Comparison of ENCODE assay signal across 12 cellular contexts in the genomic region with DNA sequence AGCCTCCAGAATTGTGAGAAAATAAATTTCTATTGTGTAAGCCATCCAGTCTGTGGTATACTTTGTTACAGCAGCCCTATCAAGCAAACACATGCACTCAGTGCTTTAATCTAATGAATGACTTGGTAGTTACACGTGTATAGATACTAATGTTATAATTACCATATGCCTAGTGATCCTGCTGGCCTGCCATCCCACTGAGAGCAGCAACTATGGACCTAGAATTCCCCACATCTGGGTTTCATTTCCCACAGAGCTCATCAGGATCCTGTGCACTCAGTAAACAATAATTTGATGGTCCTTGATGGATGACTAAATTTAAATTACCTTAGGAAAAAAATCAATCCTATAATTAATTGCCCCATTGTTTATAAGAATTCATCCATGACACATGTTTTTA.
DNase-seq lines count a peak whose midpoint lies in the region; ATAC-seq and TF ChIP-seq lines count a peak whose summit lies in the region.
"Had no signal": no experiment of that assay in that cellular context is flagged by ENCODE, and none has a peak within 500 bp of the region (broad histone marks: within the 10 kb centered on the region; RNA-seq: fewer than 3 reads in every experiment).

No MANE protein-coding gene starts in this region.

- CTCF ChIA-PET in PC-3 (lab: Charles Lee): no interaction called here
- CTCF ChIA-PET in activated naive CD4-positive, alpha-beta T cell treated with anti-CD3 and anti-CD28 coated beads, Interleukin-2, amount 10 ng/mL, durations not matched to agents 7 days and 5 days (lab: Charles Lee): interaction anchor here (1.5 kb wide), 1 partner anchor 8 kb away, joined by 3 read pairs; no protein-coding TSS in a partner anchor

- H2AFZ ChIP-seq in PC-3 (ENCODE audit: low read length): no peak overlapping the region
- H2AFZ ChIP-seq: parathyroid adenoma had no signal

- H3F3A ChIP-seq in PC-3 (ENCODE audit: low read length, unreplicated experiment): no peaks in the 10 kb centered on the region

- H3K9me2 ChIP-seq in PC-3 (replicated peaks; ENCODE audit: low read length): no peaks in the 10 kb centered on the region

- peaks cover 35% of the 10 kb centered on the region for H3K4me1 ChIP-seq in PC-3 (ENCODE audit: insufficient read depth, low read length)
- H3K4me1 ChIP-seq in foreskin keratinocyte: no peaks in the 10 kb centered on the region
- H3K4me1 ChIP-seq in stomach smooth muscle (ENCODE audit: control insufficient read depth, insufficient read depth, low read length): peaks cover 8% of the 10 kb centered on the region
- H3K4me1 ChIP-seq: parathyroid adenoma had no signal

- intact Hi-C loops in PC-3 (cut with micrococcal nuclease): loop anchor here (5.0 kb wide), 1 partner anchor 43 kb away; no protein-coding TSS in a partner anchor

- H3K27ac Mint-ChIP-seq in activated naive CD4-positive, alpha-beta T cell treated with anti-CD3 and anti-CD28 coated beads, Interleukin-2, amount 10 ng/mL, durations not matched to agents 7 days and 5 days: no peak overlapping the region
- H3K27ac Mint-ChIP-seq in stimulated activated naive B cell treated with anti-CD40 and anti-IgM and Interleukin-4, amounts not matched to agents 10 μg/mL and 1 μg/mL and 100 μg/mL, for 72 hours: no peak overlapping the region

- H4K20me1 ChIP-seq in PC-3 (ENCODE audit: low read length): no peaks in the 10 kb centered on the region

- H3K4me2 ChIP-seq in PC-3 (ENCODE audit: low read length): no peak overlapping the region

- H3K27me3 Mint-ChIP-seq in activated naive CD4-positive, alpha-beta T cell treated with anti-CD3 and anti-CD28 coated beads, Interleukin-2, amount 10 ng/mL, durations not matched to agents 7 days and 5 days: no peaks in the 10 kb centered on the region
- H3K27me3 Mint-ChIP-seq in stimulated activated naive B cell treated with anti-CD40 and anti-IgM and Interleukin-4, amounts not matched to agents 10 μg/mL and 1 μg/mL and 100 μg/mL, for 72 hours: peaks cover 10 to 11% of the 10 kb centered on the region in 2 donors

- H3K9me3 ChIP-seq in PC-3 (ENCODE audit: low read length) (no peaks in the 10 kb centered on the region), stomach smooth muscle (ENCODE audit: control insufficient read depth in 2 of 2, low read length in 2 of 2) (no peaks in the 10 kb centered on the region)
- H3K9me3 ChIP-seq: upper lobe of left lung had no signal

- no peak overlapping the region for H3K4me3 ChIP-seq in PC-3 (ENCODE audit: low read length)
- H3K4me3 ChIP-seq in stomach smooth muscle (ENCODE audit: low read length in 2 of 2): peak overlapping the region in 1 of 2 donors; percentile 18
- H3K4me3 ChIP-seq: upper lobe of left lung had no signal

- POLR2A ChIA-PET in PC-3 (lab: Charles Lee; ENCODE audit: unreplicated experiment): no interaction called here

- 0 out of 2 replicates have a peak overlapping the region, but pooled peaks have one; percentile 6 for H3K9ac ChIP-seq in PC-3 (ENCODE audit: low read length)
- H3K9ac ChIP-seq in stomach smooth muscle (ENCODE audit: low read length in 2 of 2): peak overlapping the region in 1 of 2 donors; percentile 37
- H3K9ac ChIP-seq: parathyroid adenoma had no signal

- H3K27me3 ChIP-seq in PC-3 (ENCODE audit: low read length): no peaks in the 10 kb centered on the region
- no peaks in the 10 kb centered on the region for H3K27me3 ChIP-seq in foreskin keratinocyte
- no peaks in the 10 kb centered on the region for H3K27me3 ChIP-seq in stomach smooth muscle (ENCODE audit: control insufficient read depth in 1 of 2, insufficient read depth in 2 of 2, low read length in 2 of 2)
- H3K27me3 ChIP-seq: upper lobe of left lung had no signal

- DNase-seq in GM04503 (ENCODE audit: low read depth) (peak; percentile 35), PC-3 (no peak), foreskin keratinocyte (no peak), NCI-H1092 treated with DMSO at 0.1 percent for 48 hours (lab: John Stamatoyannopoulos, UW) (no peak)
- DNase-seq in activated naive CD4-positive, alpha-beta T cell treated with anti-CD3 and anti-CD28 coated beads, Interleukin-2, amount 10 ng/mL, durations not matched to agents 7 days and 5 days: no peak
- no peak for DNase-seq in activated CD4-positive, alpha-beta T cell treated with anti-CD3 and anti-CD28 coated beads, Interleukin-2, amount 50 U/mL, for 48 hours
- DNase-seq in stimulated activated naive B cell treated with anti-CD40 and anti-IgM and Interleukin-4, amounts not matched to agents 10 μg/mL and 1 μg/mL and 100 μg/mL, for 72 hours: no peak
- DNase-seq: NCI-H2029 treated with DMSO at 0.1 percent for 48 hours, WERI-Rb-1 had no signal

- H3K27ac ChIP-seq in PC-3 (ENCODE audit: low read length): peak overlapping the region; percentile 61; the same call in 1 of the 2 replicates
- H3K27ac ChIP-seq in foreskin keratinocyte: peak overlapping the region; percentile 35
- H3K27ac ChIP-seq in stomach smooth muscle (ENCODE audit: low read length): peak overlapping the region; percentile 68
- H3K27ac ChIP-seq: parathyroid adenoma, upper lobe of left lung, WERI-Rb-1 had no signal

- ATAC-seq in PC-3 (no peak), foreskin keratinocyte (no peak)
- ATAC-seq in stimulated activated naive B cell treated with anti-CD40 and anti-IgM and Interleukin-4, amounts not matched to agents 10 μg/mL and 1 μg/mL and 100 μg/mL, for 72 hours (replicated peaks): no peak

- H3K79me2 ChIP-seq in PC-3 (ENCODE audit: low read length): no peaks in the 10 kb centered on the region
- H3K79me2 ChIP-seq: parathyroid adenoma had no signal

- no peaks in the 10 kb centered on the region for H3K36me3 Mint-ChIP-seq in activated naive CD4-positive, alpha-beta T cell treated with anti-CD3 and anti-CD28 coated beads, Interleukin-2, amount 10 ng/mL, durations not matched to agents 7 days and 5 days
- no peaks in the 10 kb centered on the region for H3K36me3 Mint-ChIP-seq in stimulated activated naive B cell treated with anti-CD40 and anti-IgM and Interleukin-4, amounts not matched to agents 10 μg/mL and 1 μg/mL and 100 μg/mL, for 72 hours

- TF ChIP-seq CTCF in PC-3 (conservative IDR thresholded peaks at IDR 0.05; ENCODE audit: low read depth, low read length): no peak
- TF ChIP-seq CTCF in foreskin keratinocyte (conservative IDR thresholded peaks at IDR 0.05): no peak

- no peaks in the 10 kb centered on the region for H3K9me3 Mint-ChIP-seq in activated naive CD4-positive, alpha-beta T cell treated with anti-CD3 and anti-CD28 coated beads, Interleukin-2, amount 10 ng/mL, durations not matched to agents 7 days and 5 days
- H3K9me3 Mint-ChIP-seq in stimulated activated naive B cell treated with anti-CD40 and anti-IgM and Interleukin-4, amounts not matched to agents 10 μg/mL and 1 μg/mL and 100 μg/mL, for 72 hours: peaks cover 0 to 1% of the 10 kb centered on the region in 2 donors

- no peaks in the 10 kb centered on the region for H3K4me1 Mint-ChIP-seq in activated naive CD4-positive, alpha-beta T cell treated with anti-CD3 and anti-CD28 coated beads, Interleukin-2, amount 10 ng/mL, durations not matched to agents 7 days and 5 days
- peaks cover 0 to 2% of the 10 kb centered on the region in 2 donors for H3K4me1 Mint-ChIP-seq in stimulated activated naive B cell treated with anti-CD40 and anti-IgM and Interleukin-4, amounts not matched to agents 10 μg/mL and 1 μg/mL and 100 μg/mL, for 72 hours

- no TSS peak for BruUV-seq in PC-3 (replicated peaks; lab: Mats Ljungman, UMichigan)

- no peak overlapping the region for H3K4me3 Mint-ChIP-seq in activated naive CD4-positive, alpha-beta T cell treated with anti-CD3 and anti-CD28 coated beads, Interleukin-2, amount 10 ng/mL, durations not matched to agents 7 days and 5 days
- no peak overlapping the region for H3K4me3 Mint-ChIP-seq in stimulated activated naive B cell treated with anti-CD40 and anti-IgM and Interleukin-4, amounts not matched to agents 10 μg/mL and 1 μg/mL and 100 μg/mL, for 72 hours

- no peaks in the 10 kb centered on the region for H3K36me3 ChIP-seq in PC-3 (ENCODE audit: low read depth, low read length)
- no peaks in the 10 kb centered on the region for H3K36me3 ChIP-seq in stomach smooth muscle (ENCODE audit: control insufficient read depth in 2 of 2, insufficient read depth in 2 of 2, low read length in 2 of 2)
- H3K36me3 ChIP-seq: upper lobe of left lung, WERI-Rb-1 had no signal
